15 cellular contexts compared by ENCODE assay signal in genomic region chr12:107468976-107469375, GRCh38.
DNase-seq lines count a peak whose midpoint lies in the region; ATAC-seq, FAIRE-seq and TF ChIP-seq lines count a peak whose summit lies in the region.
"Had no signal": no experiment of that assay in that cellular context is flagged by ENCODE, and none has a peak within 500 bp of the region (broad histone marks: within the 10 kb centered on the region; RNA-seq: fewer than 3 reads in every experiment).

No MANE protein-coding gene starts in this region.

- no peak overlapping the region for H3K27ac ChIP-seq in GM12878 (ENCODE audit: control insufficient read depth, insufficient read depth)
- peak overlapping the region; percentile 92 to 94 (median 94) for H3K27ac ChIP-seq in thyroid gland
- no peak overlapping the region for H3K27ac ChIP-seq in small intestine (ENCODE audit: low read depth in 1 of 2, low read length in 1 of 2)
- H3K27ac ChIP-seq: GM23248 had no signal

- no peak for TF ChIP-seq CTCF in GM12865 (IDR thresholded peaks at IDR 0.05; ENCODE audit: insufficient read depth, low read depth, low read length, missing control alignments)
- TF ChIP-seq CTCF in Loucy (conservative IDR thresholded peaks at IDR 0.05; ENCODE audit: low read length): no peak
- TF ChIP-seq CTCF in GM12878 (IDR thresholded peaks at IDR 0.05 in 2 of 3, conservative IDR thresholded peaks at IDR 0.05 in 1 of 3; ENCODE audit: control insufficient read depth in 2 of 3, extremely low read depth in 1 of 3, insufficient read depth in 1 of 3, low read depth in 3 of 3, low read length in 3 of 3): no peak
- no peak for TF ChIP-seq CTCF in thyroid gland (IDR thresholded peaks at IDR 0.05)

- H3K27me3 ChIP-seq in Loucy (ENCODE audit: insufficient read depth, low read length, poor library complexity, severe bottlenecking) (no peaks in the 10 kb centered on the region), GM12878 (replicated peaks in 1 of 2; ENCODE audit: control insufficient read depth in 2 of 2, insufficient read depth in 2 of 2, low read length in 1 of 2) (no peaks in the 10 kb centered on the region; a peak in 2 of 4 replicates), thyroid gland (no peaks in the 10 kb centered on the region), small intestine (ENCODE audit: control insufficient read depth in 2 of 2, insufficient read depth in 2 of 2, low read length in 2 of 2) (no peaks in the 10 kb centered on the region)
- H3K27me3 ChIP-seq: BE2C had no signal

- TF ChIP-seq POLR2A in GM12878 (IDR thresholded peaks at IDR 0.05; ENCODE audit: low read depth, low read length) (no peak), thyroid gland (IDR thresholded peaks at IDR 0.05) (no peak)

- SMC1A ChIA-PET in GM12878 (lab: Charles Lee; ENCODE audit: uncharacterized antibody, unreplicated experiment): no interaction called here

- H3K4me3 ChIP-seq in GM12865 (ENCODE audit: low read depth, low read length) (no peak overlapping the region), Loucy (ENCODE audit: low read length, poor library complexity, severe bottlenecking) (no peak overlapping the region), GM12878 (no peak overlapping the region), thyroid gland (replicated peaks in 1 of 3) (no peak overlapping the region), small intestine (ENCODE audit: low read depth in 1 of 2, low read length in 2 of 2) (no peak overlapping the region)
- H3K4me3 ChIP-seq: GM23248, HAP-1 had no signal

- H3K9me3 ChIP-seq in Loucy (ENCODE audit: insufficient read depth, low read depth, low read length) (no peaks in the 10 kb centered on the region), GM12878 (replicated peaks; ENCODE audit: control insufficient read depth, insufficient read depth, low read length) (no peaks in the 10 kb centered on the region), thyroid gland (no peaks in the 10 kb centered on the region), small intestine (ENCODE audit: control insufficient read depth, low read depth) (no peaks in the 10 kb centered on the region)
- H3K9me3 ChIP-seq: BE2C, HAP-1 had no signal

- POLR2A ChIA-PET in GM12878 (lab: Charles Lee): no interaction called here

- BruUV-seq in GM12878 (replicated peaks; lab: Mats Ljungman, UMichigan): no TSS peak

- DNase-seq in GM12865 (ENCODE audit: low read depth) (peak; percentile 5), GM12878 (ENCODE audit: low read depth, low spot score) (no peak), thyroid gland (no peak), ACHN (no peak), small intestine (no peak)
- no peak for DNase-seq in stimulated activated CD4-positive, alpha-beta T cell treated with anti-CD3 and anti-CD28 coated beads, Interleukin-4, amount 100 ng/mL, for 24 hours
- DNase-seq: BE2C; CD4-positive, CD25-positive, alpha-beta regulatory T cell; CD8-positive, alpha-beta memory T cell; DMS 273 treated with DMSO at 0.1 percent for 48 hours; DND-41; GM23248 had no signal

- H3K9me2 ChIP-seq in Loucy (replicated peaks; ENCODE audit: low read depth, low read length): no peaks in the 10 kb centered on the region

- TF ChIP-seq EP300 in GM12878 (IDR thresholded peaks at IDR 0.05; ENCODE audit: borderline replicate concordance in 1 of 2, control insufficient read depth in 1 of 2, low read depth in 2 of 2, low read length in 2 of 2): no peak

- no peaks in the 10 kb centered on the region for H3K79me2 ChIP-seq in Loucy (ENCODE audit: insufficient read depth, low read length)
- H3K79me2 ChIP-seq in GM12878 (ENCODE audit: control insufficient read depth, insufficient read depth, low read length): no peaks in the 10 kb centered on the region

- H3K4me1 ChIP-seq in Loucy (ENCODE audit: insufficient read depth, low read length, poor library complexity, severe bottlenecking): peaks cover 16% of the 10 kb centered on the region
- H3K4me1 ChIP-seq in GM12878 (ENCODE audit: control insufficient read depth, insufficient read depth, low read length): no peaks in the 10 kb centered on the region
- H3K4me1 ChIP-seq in thyroid gland: peaks cover 46 to 68% of the 10 kb centered on the region in 2 donors
- H3K4me1 ChIP-seq in small intestine (ENCODE audit: control insufficient read depth in 2 of 2, insufficient read depth in 1 of 2, low read depth in 1 of 2, low read length in 1 of 2): no peaks in the 10 kb centered on the region
- H3K4me1 ChIP-seq: BE2C, HAP-1 had no signal

- TF ChIP-seq RAD21 in GM12878 (IDR thresholded peaks at IDR 0.05; ENCODE audit: insufficient read depth, low read depth, low read length): no peak

- H3K4me2 ChIP-seq in Loucy (ENCODE audit: low read depth, low read length, poor library complexity, severe bottlenecking): peak overlapping the region; percentile 16
- H3K4me2 ChIP-seq in GM12878 (ENCODE audit: control insufficient read depth, insufficient read depth): no peak overlapping the region

- H2AFZ ChIP-seq in Loucy (ENCODE audit: low read length) (no peak overlapping the region), GM12878 (ENCODE audit: control insufficient read depth, low read depth, low read length) (no peak overlapping the region)
- H2AFZ ChIP-seq: GM23248 had no signal

- WGBS in GM12878 (ENCODE audit: insufficient coverage, insufficient replicate concordance, low lambda C conversion rate, missing lambda C conversion rate): 57% methylated on average over 4 of the region's 6 CpGs
- 70 to 82% methylated on average over 6 of the region's 6 CpGs for WGBS in thyroid gland, 2 donors
- WGBS in small intestine, 3 donors: 80 to 83% (median 83%) methylated on average over 6 of the region's 6 CpGs

- peak; percentile 13 for FAIRE-seq in GM12878 (lab: Jason Lieb, UNC)
- FAIRE-seq in small intestine (lab: Jason Lieb, UNC): no peak
- FAIRE-seq: G401.6 had no signal

- no peaks in the 10 kb centered on the region for H3F3A ChIP-seq in Loucy (ENCODE audit: low read depth)

- intact Hi-C loops in GM12878 (cut with micrococcal nuclease; ENCODE audit: unreplicated experiment) (no loop called here), thyroid gland (cut with DNase I) (no loop called here)

- H3K9ac ChIP-seq in Loucy (ENCODE audit: low read depth, low read length, poor library complexity, severe bottlenecking) (no peak overlapping the region), GM12878 (ENCODE audit: control insufficient read depth, insufficient read depth, low read length) (no peak overlapping the region)
- H3K9ac ChIP-seq: GM23248 had no signal

- CTCF ChIA-PET in GM12878 (lab: Yijun Ruan, JAX): no interaction called here

- H3K36me3 ChIP-seq in Loucy (ENCODE audit: insufficient read depth, low read length): no peaks in the 10 kb centered on the region
- H3K36me3 ChIP-seq in GM12878 (ENCODE audit: control insufficient read depth in 2 of 2, insufficient read depth in 2 of 2, low read length in 1 of 2): no peaks in the 10 kb centered on the region
- no peaks in the 10 kb centered on the region for H3K36me3 ChIP-seq in thyroid gland
- no peaks in the 10 kb centered on the region for H3K36me3 ChIP-seq in small intestine (ENCODE audit: control insufficient read depth in 2 of 2, insufficient read depth in 2 of 2, low read length in 2 of 2)
- H3K36me3 ChIP-seq: BE2C, HAP-1 had no signal

- RAD21 ChIA-PET in GM12878 (lab: Charles Lee; ENCODE audit: unreplicated experiment): no interaction called here

- in situ Hi-C loops in GM12878 (cut with MboI) (no loop called here), ACHN (cut with HindIII; ENCODE audit: low pct_ligation_motif_present, low pct_unique_long_range_greater_than_20kb, low sequenced_read_pairs) (no loop called here)

- no peaks in the 10 kb centered on the region for H4K20me1 ChIP-seq in Loucy (ENCODE audit: insufficient read depth, low read length, poor library complexity, severe bottlenecking)
- H4K20me1 ChIP-seq in GM12878 (ENCODE audit: control insufficient read depth, insufficient read depth): no peaks in the 10 kb centered on the region

- no peak for ATAC-seq in GM12878

TF ChIP-seq in GM12878, 131 proteins besides CTCF, POLR2A, EP300 and RAD21 (continues in another document):
- TF ChIP-seq USF1 (IDR thresholded peaks at IDR 0.05; ENCODE audit: borderline replicate concordance, extremely low read length, insufficient read depth, low read depth, low read length) (no peak), SIX5 (IDR thresholded peaks at IDR 0.05; ENCODE audit: low read depth, low read length, severe bottlenecking) (no peak), NR2F1 (conservative IDR thresholded peaks at IDR 0.05) (no peak), SREBF1 (IDR thresholded peaks at IDR 0.05; ENCODE audit: low read length) (no peak), MLLT1 (IDR thresholded peaks at IDR 0.05) (no peak), HDAC2 (IDR thresholded peaks at IDR 0.05) (no peak), MEF2A (IDR thresholded peaks at IDR 0.05; ENCODE audit: insufficient read depth, low read depth, low read length) (no peak)

Comparison
In these comparisons a context has a peak if more than half of its experiments do, and no peak if none do; other contexts are left out.
1. H3K27ac ChIP-seq: peak in thyroid gland (3 of 3); none in GM12878 (single experiment) and small intestine (0 of 2).